21 cellular contexts compared by ENCODE assay signal in the genomic region with DNA sequence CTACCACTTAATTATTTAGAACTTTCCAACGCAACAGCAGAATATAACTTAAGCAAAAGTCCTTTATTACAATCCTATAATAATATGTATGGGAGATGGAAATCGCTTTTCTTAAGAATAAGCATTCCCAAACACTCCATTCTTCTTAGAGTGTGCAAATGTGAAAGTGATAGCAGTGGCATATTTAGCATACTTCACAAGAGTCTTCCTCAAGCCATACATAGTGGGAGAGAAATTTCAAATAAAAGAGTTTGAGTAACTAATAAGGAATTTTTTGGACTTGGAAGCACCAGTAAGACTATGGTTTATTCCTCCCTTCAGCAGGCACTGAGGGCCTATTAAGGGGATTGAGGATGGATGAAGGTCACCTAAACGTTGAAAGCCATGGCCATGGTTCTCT. TPM values are rescaled to one million over a fixed set of nuclear protein-coding genes. Genes with fewer than 3 reads are reported as not detected.
DNase-seq lines count a peak whose midpoint lies in the region; ATAC-seq, FAIRE-seq and TF ChIP-seq lines count a peak whose summit lies in the region.
"Had no signal": no experiment of that assay in that cellular context is flagged by ENCODE, and none has a peak within 500 bp of the region (broad histone marks: within the 10 kb centered on the region; RNA-seq: fewer than 3 reads in every experiment).

No MANE protein-coding gene starts in this region.

- no peak for TF ChIP-seq CTCF in A549 (IDR thresholded peaks at IDR 0.05)
- no peak for TF ChIP-seq CTCF in nephron (IDR thresholded peaks at IDR 0.05; ENCODE audit: unreplicated experiment in 3 of 3)
- TF ChIP-seq CTCF in adrenal gland (IDR thresholded peaks at IDR 0.05): no peak

- peak overlapping the region; percentile 58; the same call in 1 of the 3 replicates for H3K4me2 ChIP-seq in A549
- H3K4me2 ChIP-seq: BLaER1 had no signal

- ATAC-seq in A549: no peak
- no peak for ATAC-seq in GM21447 (IDR thresholded peaks at IDR 0.05; ENCODE audit: unreplicated experiment)
- ATAC-seq: CD8-positive, alpha-beta T cell; GM12878; Panc1; Right ventricle myocardium inferior had no signal

- peaks cover 13% of the 10 kb centered on the region for H3K4me1 ChIP-seq in A549
- no peaks in the 10 kb centered on the region for H3K4me1 ChIP-seq in adrenal gland (replicated peaks in 1 of 2)

- H3K27me3 ChIP-seq in adrenal gland: peaks cover 25% of the 10 kb centered on the region
- H3K27me3 ChIP-seq: BLaER1 had no signal

- H3K36me3 ChIP-seq in adrenal gland (replicated peaks in 1 of 2): no peaks in the 10 kb centered on the region
- H3K36me3 ChIP-seq: BLaER1 had no signal

- no peak overlapping the region for H3K4me3 Mint-ChIP-seq in nephron
- H3K4me3 Mint-ChIP-seq: CD8-positive, alpha-beta T cell had no signal

- no peak for TF ChIP-seq RAD21 in A549 (conservative IDR thresholded peaks at IDR 0.05 in 1 of 2, IDR thresholded peaks at IDR 0.05 in 1 of 2)

- DNase-seq in A549 (ENCODE audit: low read depth in 1 of 2, low spot score in 1 of 2) (no peak), NCI-H226 (peak; percentile 45), epithelial cell of prostate (ENCODE audit: low read depth, low spot score) (no peak), HuH-7 (ENCODE audit: low spot score) (no peak), adrenal gland (no peak)
- no peak for DNase-seq in activated CD8-positive, alpha-beta memory T cell treated with anti-CD3 and anti-CD28 coated beads, Interleukin-2, amount 50 U/mL, for 4 hours
- DNase-seq: CD8-positive, alpha-beta T cell; DMS79 treated with DMSO at 0.1 percent for 48 hours; GDM1; KBM-7; NCI-H1436; NCI-H2029; NCI-H2171 treated with DMSO at 0.1 percent for 48 hours; NCI-H510A treated with DMSO at 0.1 percent for 48 hours had no signal

- TF ChIP-seq POLR2A in A549 (IDR thresholded peaks at IDR 0.05; ENCODE audit: low read length) (no peak), adrenal gland (IDR thresholded peaks at IDR 0.05) (no peak)

- TF ChIP-seq EP300 in A549 (IDR thresholded peaks at IDR 0.05): no peak

- intact Hi-C loops in adrenal gland (cut with DNase I): no loop called here

- FAIRE-seq in A549 (lab: Jason Lieb, UNC): no peak
- FAIRE-seq: GM12878 had no signal

- H3K4me1 Mint-ChIP-seq in nephron: peaks cover 24% of the 10 kb centered on the region

- H3K9me3 Mint-ChIP-seq in nephron: peaks cover 4% of the 10 kb centered on the region
- H3K9me3 Mint-ChIP-seq: CD8-positive, alpha-beta T cell had no signal

- H3K27ac ChIP-seq in A549: no peak overlapping the region
- peak overlapping the region; percentile 90 for H3K27ac ChIP-seq in epithelial cell of prostate
- no peak overlapping the region for H3K27ac ChIP-seq in adrenal gland
- H3K27ac ChIP-seq: BLaER1 had no signal

- H3K36me3 Mint-ChIP-seq in nephron (ENCODE audit: low read depth): no peaks in the 10 kb centered on the region
- H3K36me3 Mint-ChIP-seq: CD8-positive, alpha-beta T cell had no signal

- H3K4me3 ChIP-seq in A549 (no peak overlapping the region), adrenal gland (no peak overlapping the region)
- H3K4me3 ChIP-seq: BLaER1, GM12878 had no signal

- WGBS in A549 (ENCODE audit: missing lambda C conversion rate): 77% methylated on average over 3 of the region's 3 CpGs
- 59 to 68% (median 65%) methylated on average over 3 of the region's 3 CpGs for WGBS in adrenal gland, 4 donors

- H3K9me3 ChIP-seq in A549: no peaks in the 10 kb centered on the region
- H3K9me3 ChIP-seq in adrenal gland (replicated peaks in 1 of 3): no peaks in the 10 kb centered on the region
- H3K9me3 ChIP-seq: BLaER1 had no signal

- peak overlapping the region in 2 of 3 experiments; percentile 30 to 73 for H3K27ac Mint-ChIP-seq in nephron
- H3K27ac Mint-ChIP-seq: CD8-positive, alpha-beta T cell had no signal

- H3K27me3 Mint-ChIP-seq in nephron (ENCODE audit: low read depth): no peaks in the 10 kb centered on the region

- POLR2A ChIA-PET in A549 (lab: Yijun Ruan, JAX): no interaction called here

- CTCF ChIA-PET in A549 (lab: Yijun Ruan, JAX): interaction anchor here (1.5 to 2.3 kb wide), 2 partner anchors 10 to 16 kb away, joined by 4 to 8 read pairs; no protein-coding TSS in a partner anchor

TF ChIP-seq in A549, 52 proteins besides CTCF, POLR2A, EP300 and RAD21:
- no peak for TF ChIP-seq JUNB (IDR thresholded peaks at IDR 0.05)
- no peak for TF ChIP-seq ZC3H11A (IDR thresholded peaks at IDR 0.05)
- TF ChIP-seq NPAS2 (CRISPR knock-in tag; IDR thresholded peaks at IDR 0.05; ENCODE audit: borderline replicate concordance): no peak
- no peak for TF ChIP-seq CEBPB (IDR thresholded peaks at IDR 0.05)
- TF ChIP-seq CHD2 (IDR thresholded peaks at IDR 0.05; ENCODE audit: low read length, partially characterized antibody): no peak
- TF ChIP-seq KDM1A (IDR thresholded peaks at IDR 0.05; ENCODE audit: low read depth): no peak
- TF ChIP-seq POLR2AphosphoS2 (conservative IDR thresholded peaks at IDR 0.05; ENCODE audit: low read length): no peak
- no peak for TF ChIP-seq EHMT2 (IDR thresholded peaks at IDR 0.05; ENCODE audit: low read depth)
- no peak for TF ChIP-seq JUN (IDR thresholded peaks at IDR 0.05)
- TF ChIP-seq RARB (CRISPR knock-in tag; IDR thresholded peaks at IDR 0.05): no peak
- no peak for TF ChIP-seq ESRRA (IDR thresholded peaks at IDR 0.05; ENCODE audit: borderline replicate concordance, low read length)
- no peak for TF ChIP-seq NR3C1 (IDR thresholded peaks at IDR 0.05)
- TF ChIP-seq, protein P1, sequence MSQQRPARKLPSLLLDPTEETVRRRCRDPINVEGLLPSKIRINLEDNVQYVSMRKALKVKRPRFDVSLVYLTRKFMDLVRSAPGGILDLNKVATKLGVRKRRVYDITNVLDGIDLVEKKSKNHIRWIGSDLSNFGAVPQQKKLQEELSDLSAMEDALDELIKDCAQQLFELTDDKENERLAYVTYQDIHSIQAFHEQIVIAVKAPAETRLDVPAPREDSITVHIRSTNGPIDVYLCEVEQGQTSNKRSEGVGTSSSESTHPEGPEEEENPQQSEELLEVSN (IDR thresholded peaks at IDR 0.05; ENCODE audit: borderline replicate concordance, low read depth): no peak
- TF ChIP-seq TP53 (CRISPR knock-in tag; IDR thresholded peaks at IDR 0.05): no peak
- no peak for TF ChIP-seq FOSL2 (IDR thresholded peaks at IDR 0.05)
- no peak for TF ChIP-seq FOSL2 (CRISPR knock-in tag; IDR thresholded peaks at IDR 0.05)
- TF ChIP-seq PHF8 (IDR thresholded peaks at IDR 0.05; ENCODE audit: borderline replicate concordance, low read depth): no peak
- TF ChIP-seq, protein P2, sequence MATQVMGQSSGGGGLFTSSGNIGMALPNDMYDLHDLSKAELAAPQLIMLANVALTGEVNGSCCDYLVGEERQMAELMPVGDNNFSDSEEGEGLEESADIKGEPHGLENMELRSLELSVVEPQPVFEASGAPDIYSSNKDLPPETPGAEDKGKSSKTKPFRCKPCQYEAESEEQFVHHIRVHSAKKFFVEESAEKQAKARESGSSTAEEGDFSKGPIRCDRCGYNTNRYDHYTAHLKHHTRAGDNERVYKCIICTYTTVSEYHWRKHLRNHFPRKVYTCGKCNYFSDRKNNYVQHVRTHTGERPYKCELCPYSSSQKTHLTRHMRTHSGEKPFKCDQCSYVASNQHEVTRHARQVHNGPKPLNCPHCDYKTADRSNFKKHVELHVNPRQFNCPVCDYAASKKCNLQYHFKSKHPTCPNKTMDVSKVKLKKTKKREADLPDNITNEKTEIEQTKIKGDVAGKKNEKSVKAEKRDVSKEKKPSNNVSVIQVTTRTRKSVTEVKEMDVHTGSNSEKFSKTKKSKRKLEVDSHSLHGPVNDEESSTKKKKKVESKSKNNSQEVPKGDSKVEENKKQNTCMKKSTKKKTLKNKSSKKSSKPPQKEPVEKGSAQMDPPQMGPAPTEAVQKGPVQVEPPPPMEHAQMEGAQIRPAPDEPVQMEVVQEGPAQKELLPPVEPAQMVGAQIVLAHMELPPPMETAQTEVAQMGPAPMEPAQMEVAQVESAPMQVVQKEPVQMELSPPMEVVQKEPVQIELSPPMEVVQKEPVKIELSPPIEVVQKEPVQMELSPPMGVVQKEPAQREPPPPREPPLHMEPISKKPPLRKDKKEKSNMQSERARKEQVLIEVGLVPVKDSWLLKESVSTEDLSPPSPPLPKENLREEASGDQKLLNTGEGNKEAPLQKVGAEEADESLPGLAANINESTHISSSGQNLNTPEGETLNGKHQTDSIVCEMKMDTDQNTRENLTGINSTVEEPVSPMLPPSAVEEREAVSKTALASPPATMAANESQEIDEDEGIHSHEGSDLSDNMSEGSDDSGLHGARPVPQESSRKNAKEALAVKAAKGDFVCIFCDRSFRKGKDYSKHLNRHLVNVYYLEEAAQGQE (IDR thresholded peaks at IDR 0.05): no peak
- TF ChIP-seq CBX2 (IDR thresholded peaks at IDR 0.05; ENCODE audit: borderline replicate concordance, low read depth): no peak
- no peak for TF ChIP-seq RCOR1 (IDR thresholded peaks at IDR 0.05; ENCODE audit: low read depth, low read length)
- TF ChIP-seq SREBF2 (IDR thresholded peaks at IDR 0.05): no peak
TF ChIP-seq in A549: peak in this region for 0.

RNA-seq across cellular contexts. Expression of a gene that starts 22.1 kb away (rescaled TPM):
- polyA plus RNA-seq in A549 (2011; rRNA removed) (0.34 and 0.44 TPM in 2 replicates), A549 (2017; fragmentation: RNase III; extraction: RNeasy Plus Mini Kit Qiagen cat#74134 plus additional on column Dnase treatment) (0.22 to 0.43 TPM (median 0.28 TPM) in 3 replicates), adrenal gland (under 1 TPM in 2 of 3 donors, not detected in 1; 0.03 to 0.08 TPM)
- polyA plus RNA-seq in A549 (2012; cell fraction: cytosol; rRNA removed): 0.21 and 0.32 TPM in 2 replicates
- polyA plus RNA-seq in A549 (2012; cell fraction: nucleus; rRNA removed): 0.40 and 0.43 TPM in 2 replicates
- polyA minus RNA-seq in A549 (2011; rRNA and poly(A)+ RNA removed): 0.78 and 1.3 TPM in 2 replicates
- under 1 TPM in 7 of 8 donors, not detected in 1; 0.07 to 0.55 (median 0.19) TPM for total RNA-seq in adrenal gland
- total RNA-seq: CD8-positive, alpha-beta T cell; GM12878; H4 had no signal
